In the genomic region with DNA sequence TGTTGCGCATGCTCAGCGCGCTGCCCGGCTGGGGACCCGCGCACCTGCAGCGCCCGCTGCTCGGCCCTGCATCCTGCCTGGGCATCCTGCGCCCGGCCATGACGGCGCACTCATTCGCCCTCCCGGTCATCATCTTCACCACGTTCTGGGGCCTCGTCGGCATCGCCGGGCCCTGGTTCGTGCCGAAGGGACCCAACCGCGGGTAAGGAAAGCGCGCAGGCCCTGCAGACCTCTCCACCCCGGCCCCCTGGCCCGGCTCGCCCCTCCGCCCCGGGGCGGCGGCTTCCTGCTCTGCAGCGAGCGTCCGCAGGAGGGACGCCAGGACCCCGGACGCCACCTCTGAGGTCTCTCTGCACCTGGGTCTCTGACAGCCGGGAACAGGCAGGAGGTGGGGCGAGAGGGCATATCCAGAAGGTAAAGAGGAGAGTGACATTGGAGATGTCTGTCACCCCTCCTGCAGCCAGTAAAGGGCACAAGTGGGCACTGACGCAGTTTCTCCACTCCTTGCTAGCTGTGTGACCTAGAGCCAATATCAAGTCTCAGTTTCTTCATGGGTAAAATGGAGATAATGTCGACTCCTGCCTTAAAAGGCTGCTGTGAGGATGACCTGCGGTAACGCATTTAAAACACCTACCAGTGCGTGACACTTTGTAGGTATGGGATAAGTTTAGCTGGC, we compare ENCODE assay signal across 8 cellular contexts. TPM values are rescaled to one million over a fixed set of nuclear protein-coding genes. Genes with fewer than 3 reads are reported as not detected.
DNase-seq lines count a peak whose midpoint lies in the region; ATAC-seq and TF ChIP-seq lines count a peak whose summit lies in the region.

A gene (plus strand): TSS at position 2 of the 676 bp plus-strand sequence. CDS start 97 bp downstream, at position 99.

- peak; percentile 11 for ATAC-seq in activated CD4-positive, alpha-beta T cell treated with anti-CD3 and anti-CD28 coated beads for 36 hours
- peak; percentile 22 for ATAC-seq in HG02973 (IDR thresholded peaks at IDR 0.05; ENCODE audit: unreplicated experiment)
- peak; percentile 16 for ATAC-seq in gastroesophageal sphincter
- peak in 1 of 4 donors; percentile 19 for ATAC-seq in psoas muscle
- ATAC-seq in esophagus mucosa = no peak

- H3K27ac Mint-ChIP-seq in activated CD4-positive, alpha-beta T cell treated with anti-CD3 and anti-CD28 coated beads for 36 hours = peak within 1 kb of the TSS; percentile 91
- H3K27ac Mint-ChIP-seq in T-helper 1 cell treated with Interleukin-12 subunit alpha and Interleukin-12 subunit beta and Interleukin-4 antibody, amounts not matched to agents 30 μg/mL and 1 μg/mL, for 36 hours = peak within 1 kb of the TSS; percentile 86

- intact Hi-C loops in activated CD4-positive, alpha-beta T cell treated with anti-CD3 and anti-CD28 coated beads for 36 hours (cut with DNase I, micrococcal nuclease) = loop anchor here (1.0 to 10.0 kb wide), 10 partner anchors 36 to 989 kb away; a partner anchor contains a TSS
- intact Hi-C loops in psoas muscle (cut with DNase I) = no loop called here

- peaks cover 0 to 32% (median 9%) of the 10 kb centered on the region in 3 donors for H3K4me1 ChIP-seq in gastroesophageal sphincter
- H3K4me1 ChIP-seq in psoas muscle = peaks cover 16% of the 10 kb centered on the region

- no peak for TF ChIP-seq EP300 in gastroesophageal sphincter (IDR thresholded peaks at IDR 0.05)

- TF ChIP-seq POLR2A in gastroesophageal sphincter (IDR thresholded peaks at IDR 0.05) = peak in 1 of 2 donors; percentile 12

- peak within 1 kb of the TSS; percentile 82 for H3K4me3 Mint-ChIP-seq in activated CD4-positive, alpha-beta T cell treated with anti-CD3 and anti-CD28 coated beads for 36 hours
- peak within 1 kb of the TSS; percentile 86 for H3K4me3 Mint-ChIP-seq in T-helper 1 cell treated with Interleukin-12 subunit alpha and Interleukin-12 subunit beta and Interleukin-4 antibody, amounts not matched to agents 30 μg/mL and 1 μg/mL, for 36 hours

- H3K27me3 ChIP-seq in gastroesophageal sphincter (no peaks in the 10 kb centered on the region), psoas muscle (ENCODE audit: insufficient read depth in 3 of 3, low read length in 2 of 3) (no peaks in the 10 kb centered on the region)

- H3K27ac ChIP-seq in gastroesophageal sphincter = peak within 1 kb of the TSS; percentile 78 to 97 (median 96)
- H3K27ac ChIP-seq in psoas muscle = peak within 1 kb of the TSS; percentile 86

- no peaks in the 10 kb centered on the region for H3K27me3 Mint-ChIP-seq in activated CD4-positive, alpha-beta T cell treated with anti-CD3 and anti-CD28 coated beads for 36 hours
- no peaks in the 10 kb centered on the region for H3K27me3 Mint-ChIP-seq in T-helper 1 cell treated with Interleukin-12 subunit alpha and Interleukin-12 subunit beta and Interleukin-4 antibody, amounts not matched to agents 30 μg/mL and 1 μg/mL, for 36 hours (ENCODE audit: low read depth)

- H3K4me1 Mint-ChIP-seq in activated CD4-positive, alpha-beta T cell treated with anti-CD3 and anti-CD28 coated beads for 36 hours = peaks cover 70% of the 10 kb centered on the region
- H3K4me1 Mint-ChIP-seq in T-helper 1 cell treated with Interleukin-12 subunit alpha and Interleukin-12 subunit beta and Interleukin-4 antibody, amounts not matched to agents 30 μg/mL and 1 μg/mL, for 36 hours (ENCODE audit: low read depth) = peaks cover 61% of the 10 kb centered on the region

- peaks cover 0 to 21% of the 10 kb centered on the region in 2 donors for H3K36me3 ChIP-seq in gastroesophageal sphincter
- H3K36me3 ChIP-seq in psoas muscle (ENCODE audit: insufficient read depth in 1 of 2, low read depth in 1 of 2) = peaks cover 0 to 23% of the 10 kb centered on the region in 2 donors

- H3K36me3 Mint-ChIP-seq in activated CD4-positive, alpha-beta T cell treated with anti-CD3 and anti-CD28 coated beads for 36 hours (ENCODE audit: low read depth) = peaks cover 11% of the 10 kb centered on the region
- H3K36me3 Mint-ChIP-seq in T-helper 1 cell treated with Interleukin-12 subunit alpha and Interleukin-12 subunit beta and Interleukin-4 antibody, amounts not matched to agents 30 μg/mL and 1 μg/mL, for 36 hours (ENCODE audit: low read depth) = peaks cover 13% of the 10 kb centered on the region

- H3K4me3 ChIP-seq in gastroesophageal sphincter (peak within 1 kb of the TSS; percentile 53 to 95), psoas muscle (peak within 1 kb of the TSS; percentile 91)

- POLR2A ChIA-PET in activated CD4-positive, alpha-beta T cell treated with anti-CD3 and anti-CD28 coated beads for 36 hours (lab: Charles Lee) = no interaction called here

- H3K9me3 Mint-ChIP-seq in activated CD4-positive, alpha-beta T cell treated with anti-CD3 and anti-CD28 coated beads for 36 hours (ENCODE audit: low read depth) = no peaks in the 10 kb centered on the region
- no peaks in the 10 kb centered on the region for H3K9me3 Mint-ChIP-seq in T-helper 1 cell treated with Interleukin-12 subunit alpha and Interleukin-12 subunit beta and Interleukin-4 antibody, amounts not matched to agents 30 μg/mL and 1 μg/mL, for 36 hours

- H3K9me3 ChIP-seq in gastroesophageal sphincter (no peaks in the 10 kb centered on the region), psoas muscle (no peaks in the 10 kb centered on the region)

- CTCF ChIA-PET in activated CD4-positive, alpha-beta T cell treated with anti-CD3 and anti-CD28 coated beads for 36 hours (lab: Charles Lee) = interaction anchor here (2.5 kb wide), 1 partner anchor 36 kb away, joined by 9 read pairs; a partner anchor contains a TSS

- TF ChIP-seq CTCF in gastroesophageal sphincter (IDR thresholded peaks at IDR 0.05) (no peak), psoas muscle (IDR thresholded peaks at IDR 0.05) (no peak)

- no peak for DNase-seq in activated CD4-positive, alpha-beta T cell treated with anti-CD3 and anti-CD28 coated beads for 36 hours
- no peak for DNase-seq in activated CD4-positive, alpha-beta T cell treated with anti-CD3 and anti-CD28 coated beads for 1 hour
- DNase-seq in psoas muscle = no peak
- DNase-seq in activated CD4-positive, CD25-positive, alpha-beta regulatory T cell treated with anti-CD3 and anti-CD28 coated beads, Interleukin-2, amount 50 U/mL, for 72 hours = no peak

- WGBS in gastroesophageal sphincter (ENCODE audit: low coverage in 1 of 2), 2 donors = 42 to 49% methylated on average over 4 to 5 of the region's 46 CpGs
- WGBS in psoas muscle, 3 donors = 8 to 10% (median 9%) methylated on average over 29 to 46 of the region's 46 CpGs

RNA-seq across cellular contexts. Expression of the gene that starts here (rescaled TPM):
- total RNA-seq in activated CD4-positive, alpha-beta T cell treated with anti-CD3 and anti-CD28 coated beads for 36 hours = 10 to 100 TPM; 33.9 to 41.3 TPM
- total RNA-seq in gastroesophageal sphincter (10 to 100 TPM; 20.1 to 35.6 (median 30.7) TPM), psoas muscle (10 to 100 TPM in 2 of 4 donors, 1 to 10 TPM in 2; 3.7 to 12.8 (median 9.3) TPM), esophagus mucosa (3.6 TPM)
- 10 to 100 TPM; 11.3 to 11.7 (median 11.5) TPM for polyA plus RNA-seq in psoas muscle

Comparison
In these comparisons a context has a peak if more than half of its experiments do, and no peak if none do; other contexts are left out.
1. intact Hi-C loops: an anchor here in activated CD4-positive, alpha-beta T cell treated with anti-CD3 and anti-CD28 coated beads for 36 hours (1.0 to 10.0 kb wide); none called in psoas muscle.